ENCODE assay signal across 8 cellular contexts in genomic region chr12:30794591-30795409, GRCh38. TPM values are rescaled to one million over a fixed set of nuclear protein-coding genes. Genes with fewer than 3 reads are reported as not detected.
DNase-seq lines count a peak whose midpoint lies in the region; ATAC-seq and TF ChIP-seq lines count a peak whose summit lies in the region.

No MANE protein-coding gene starts in this region.

- H3K27ac ChIP-seq in IMR-90 (ENCODE audit: insufficient read depth, low read length) (peak overlapping the region; percentile 93), right cardiac atrium (ENCODE audit: low read length) (peak overlapping the region; percentile 32)

- CTCF ChIA-PET in BJ (lab: Yijun Ruan, JAX) (no interaction called here), IMR-90 (lab: Yijun Ruan, JAX) (interaction anchor here (1.5 kb wide), 1 partner anchor 42 kb away, joined by 3 read pairs; no protein-coding TSS in a partner anchor)

- H3K9me3 ChIP-seq in IMR-90 (ENCODE audit: control insufficient read depth, insufficient read depth, low read length), result no peaks in the 10 kb centered on the region
- H3K9me3 ChIP-seq in right cardiac atrium (ENCODE audit: control insufficient read depth, low read length), result no peaks in the 10 kb centered on the region

- peak overlapping the region; percentile 97 for H2BK5ac ChIP-seq in IMR-90 (ENCODE audit: low read depth, low read length, poor library complexity, severe bottlenecking)

- H3K4me3 ChIP-seq in BJ (ENCODE audit: low read depth, low read length) (peak overlapping the region; percentile 63; the same call in 1 of the 2 replicates), IMR-90 (ENCODE audit: insufficient read depth, low read depth, low read length) (no peak overlapping the region), right cardiac atrium (ENCODE audit: low read length) (peak overlapping the region; percentile 51)

- peak overlapping the region; percentile 85 for H3K9ac ChIP-seq in IMR-90 (ENCODE audit: low read depth, low read length)

- no peaks in the 10 kb centered on the region for H3K9me3 Mint-ChIP-seq in activated naive CD4-positive, alpha-beta T cell treated with anti-CD3 and anti-CD28 coated beads, Interleukin-2, amount 50 U/mL, for 72 hours

- peaks cover 0 to 11% of the 10 kb centered on the region in 2 donors for H3K36me3 Mint-ChIP-seq in activated naive CD4-positive, alpha-beta T cell treated with anti-CD3 and anti-CD28 coated beads, Interleukin-2, amount 50 U/mL, for 72 hours

- ATAC-seq in IMR-90 (ENCODE audit: low read depth) (peak; percentile 25), right cardiac atrium (peak; percentile 60 to 90), HG03135 (IDR thresholded peaks at IDR 0.05; ENCODE audit: unreplicated experiment) (no peak)
- ATAC-seq in activated naive CD4-positive, alpha-beta T cell treated with anti-CD3 and anti-CD28 coated beads, Interleukin-2, amount 50 U/mL, for 72 hours, result peak; percentile 60 to 65

- peak overlapping the region; percentile 63 for H3K18ac ChIP-seq in IMR-90 (ENCODE audit: low read depth, low read length)

- H3K36me3 ChIP-seq in BJ (ENCODE audit: control insufficient read depth, insufficient read depth, low read length) (no peaks in the 10 kb centered on the region), IMR-90 (ENCODE audit: control insufficient read depth, insufficient read depth, low read length) (no peaks in the 10 kb centered on the region)

- peak overlapping the region; percentile 80 for H2AK9ac ChIP-seq in IMR-90 (replicated peaks; ENCODE audit: low read depth, low read length, poor library complexity)

- BruUV-seq in IMR-90 (replicated peaks; lab: Mats Ljungman, UMichigan), result no TSS peak

- intact Hi-C loops in IMR-90 (cut with micrococcal nuclease) (no loop called here), right cardiac atrium (cut with DNase I) (loop anchor here in 1 of 4 donors (5.0 kb wide), 1 partner anchor 37 kb away; no protein-coding TSS in a partner anchor)

- H4K8ac ChIP-seq in IMR-90 (ENCODE audit: low read depth in 2 of 2, low read length in 2 of 2), result peak overlapping the region; percentile 91 to 92

- H3K27ac Mint-ChIP-seq in activated naive CD4-positive, alpha-beta T cell treated with anti-CD3 and anti-CD28 coated beads, Interleukin-2, amount 50 U/mL, for 72 hours, result peak overlapping the region in 1 of 2 donors; percentile 65

- no peaks in the 10 kb centered on the region for H4K20me1 ChIP-seq in IMR-90 (ENCODE audit: insufficient read depth, low read length)

- H3K14ac ChIP-seq in IMR-90 (replicated peaks; ENCODE audit: low read depth, low read length), result peak overlapping the region; percentile 92

- peak overlapping the region; percentile 89 for H4K91ac ChIP-seq in IMR-90 (ENCODE audit: insufficient read depth, low read depth, low read length)

- peak overlapping the region; percentile 87 for H2AK5ac ChIP-seq in IMR-90 (ENCODE audit: low read depth, low read length)

- no peak for TF ChIP-seq CTCF in BJ (IDR thresholded peaks at IDR 0.05; ENCODE audit: insufficient read depth, low read depth, low read length)
- no peak for TF ChIP-seq CTCF in IMR-90 (conservative IDR thresholded peaks at IDR 0.05; ENCODE audit: low read depth, low read length)

- TF ChIP-seq RAD21 in IMR-90 (IDR thresholded peaks at IDR 0.05; ENCODE audit: low read length), result no peak

- peak overlapping the region; percentile 85 for H3K4ac ChIP-seq in IMR-90 (ENCODE audit: low read depth, low read length)

- H3K27me3 ChIP-seq in BJ (ENCODE audit: control insufficient read depth, insufficient read depth, low read length) (no peaks in the 10 kb centered on the region), IMR-90 (ENCODE audit: control insufficient read depth, insufficient read depth, low read length) (no peaks in the 10 kb centered on the region), right cardiac atrium (ENCODE audit: control insufficient read depth, insufficient read depth) (no peaks in the 10 kb centered on the region)

- dilution Hi-C loops in IMR-90 (cut with HindIII; ENCODE audit: low sequenced_read_pairs, unreplicated experiment), result no loop called here

- H2BK15ac ChIP-seq in IMR-90 (ENCODE audit: low read depth, low read length), result peak overlapping the region; percentile 59; the same call in 1 of the 3 replicates

- H3K4me1 ChIP-seq in IMR-90 (ENCODE audit: control insufficient read depth, insufficient read depth, low read length), result peaks cover 17% of the 10 kb centered on the region
- no peaks in the 10 kb centered on the region for H3K4me1 ChIP-seq in right cardiac atrium (ENCODE audit: control insufficient read depth, insufficient read depth, low read length)

- peak overlapping the region; percentile 88 for H3K4me2 ChIP-seq in IMR-90 (ENCODE audit: low read depth, low read length)

- POLR2A ChIA-PET in BJ (lab: Charles Lee) (no interaction called here), IMR-90 (lab: Charles Lee; ENCODE audit: unreplicated experiment) (no interaction called here)

- H4K5ac ChIP-seq in IMR-90 (ENCODE audit: low read depth, low read length), result peak overlapping the region; percentile 87

- H3K79me1 ChIP-seq in IMR-90 (ENCODE audit: low read depth in 1 of 2, low read length in 2 of 2), result peaks cover 0 to 10% of the 10 kb centered on the region in 2 experiments; a peak in 2 of 4 replicates

- peak overlapping the region; percentile 86 for H2BK20ac ChIP-seq in IMR-90 (ENCODE audit: low read depth, low read length)

- H3K23ac ChIP-seq in IMR-90 (ENCODE audit: low read depth, low read length), result peak overlapping the region; percentile 82

- DNase-seq in BJ (ENCODE audit: low read depth) (peak; percentile 21), IMR-90 (peak; percentile 85), right cardiac atrium (peak in 2 of 3 donors; percentile 50 to 69), NCI-H2081 treated with DMSO at 0.1 percent for 48 hours (lab: John Stamatoyannopoulos, UW) (no peak), DMS79 (lab: John Stamatoyannopoulos, UW) (no peak)
- no peak for DNase-seq in activated naive CD4-positive, alpha-beta T cell treated with anti-CD3 and anti-CD28 coated beads, Interleukin-2, amount 50 U/mL, for 72 hours (ENCODE audit: low spot score in 2 of 2)
- peak; percentile 5 for DNase-seq in stimulated activated CD8-positive, alpha-beta memory T cell treated with anti-CD3 and anti-CD28 coated beads, Interleukin-7, amount 100 ng/mL, for 24 hours (ENCODE audit: low read depth)

- WGBS in IMR-90 (ENCODE audit: extremely low coverage in 2 of 2, insufficient read length in 1 of 2), 2 experiments, result 100% methylated on average over 1 of the region's 13 CpGs; no CpG with 5 or more reads in 1 of the 2 experiments
- 61% methylated on average over 13 of the region's 13 CpGs for WGBS in right cardiac atrium

- H2AFZ ChIP-seq in IMR-90 (replicated peaks; ENCODE audit: low read length, poor library complexity), result peak overlapping the region; percentile 95

- H3K9me1 ChIP-seq in IMR-90 (ENCODE audit: insufficient read depth, low read length), result no peaks in the 10 kb centered on the region; the same call in 1 of the 2 replicates

- no peak for TF ChIP-seq POLR2A in IMR-90 (IDR thresholded peaks at IDR 0.05; ENCODE audit: low read depth, low read length)

- in situ Hi-C loops in IMR-90 (cut with MboI; ENCODE audit: low sequenced_read_pairs), result no loop called here

- peak overlapping the region; percentile 85 for H2BK120ac ChIP-seq in IMR-90 (ENCODE audit: low read depth, low read length)

- H3K56ac ChIP-seq in IMR-90 (ENCODE audit: extremely low read depth, insufficient read depth, low read length), result peak overlapping the region; percentile 60

TF ChIP-seq in IMR-90, 13 proteins besides CTCF, POLR2A, EP300 and RAD21:
- peak; percentile 49; the same call in 1 of the 2 replicates for TF ChIP-seq FOS (IDR thresholded peaks at IDR 0.05; ENCODE audit: low read depth, low read length)
- no peak for TF ChIP-seq BHLHE40 (IDR thresholded peaks at IDR 0.05; ENCODE audit: low read depth, low read length)
- no peak for TF ChIP-seq RCOR1 (IDR thresholded peaks at IDR 0.05; ENCODE audit: insufficient replicate concordance, low read length)
- TF ChIP-seq CEBPB (IDR thresholded peaks at IDR 0.05; ENCODE audit: low read depth, low read length), result 0 out of 2 replicates have a peak, but pooled peaks have one; percentile 40
- TF ChIP-seq MAZ (IDR thresholded peaks at IDR 0.05; ENCODE audit: borderline replicate concordance, low read depth, low read length), result peak; percentile 64; the same call in 1 of the 2 replicates
TF ChIP-seq in IMR-90: peak in this region for 3.

RNA-seq across cellular contexts. Expression of gene CAPRIN2, which starts 40.0 kb away (rescaled TPM):
- polyA plus RNA-seq in BJ (2011; rRNA removed) (7.8 and 11.9 TPM in 2 replicates), IMR-90 (2012; rRNA removed) (15.3 and 18.9 TPM in 2 replicates), right cardiac atrium (18.6 TPM)
- polyA minus RNA-seq in BJ (2011; rRNA and poly(A)+ RNA removed), result 4.5 and 8.0 TPM in 2 replicates
- total RNA-seq in IMR-90 (2012; rRNA removed) (23.1 and 23.8 TPM in 2 replicates), right cardiac atrium (10 to 100 TPM; 23.7 to 39.6 (median 30.5) TPM)
- 1.9 and 2.2 TPM in 2 replicates for polyA plus RNA-seq in IMR-90 (2012; cell fraction: cytosol; rRNA removed)
- polyA plus RNA-seq in IMR-90 (2012; cell fraction: nucleus; rRNA removed; ENCODE audit: low replicate concordance), result 14.5 and 102 TPM in 2 replicates
- 10 to 100 TPM; 14.0 to 20.5 TPM for total RNA-seq in activated naive CD4-positive, alpha-beta T cell treated with anti-CD3 and anti-CD28 coated beads, Interleukin-2, amount 50 U/mL, for 72 hours

Comparison
In these comparisons a context has a peak if more than half of its experiments do, and no peak if none do; other contexts are left out.
1. DNase-seq: peak in BJ (single experiment), IMR-90 (single experiment), right cardiac atrium (2 of 3) and stimulated activated CD8-positive, alpha-beta memory T cell treated with anti-CD3 and anti-CD28 coated beads, Interleukin-7, amount 100 ng/mL, for 24 hours (single experiment); none in activated naive CD4-positive, alpha-beta T cell treated with anti-CD3 and anti-CD28 coated beads, Interleukin-2, amount 50 U/mL, for 72 hours (0 of 2), NCI-H2081 treated with DMSO at 0.1 percent for 48 hours (single experiment) and DMS79 (single experiment).